19 cellular contexts compared by ENCODE assay signal in the genomic region with DNA sequence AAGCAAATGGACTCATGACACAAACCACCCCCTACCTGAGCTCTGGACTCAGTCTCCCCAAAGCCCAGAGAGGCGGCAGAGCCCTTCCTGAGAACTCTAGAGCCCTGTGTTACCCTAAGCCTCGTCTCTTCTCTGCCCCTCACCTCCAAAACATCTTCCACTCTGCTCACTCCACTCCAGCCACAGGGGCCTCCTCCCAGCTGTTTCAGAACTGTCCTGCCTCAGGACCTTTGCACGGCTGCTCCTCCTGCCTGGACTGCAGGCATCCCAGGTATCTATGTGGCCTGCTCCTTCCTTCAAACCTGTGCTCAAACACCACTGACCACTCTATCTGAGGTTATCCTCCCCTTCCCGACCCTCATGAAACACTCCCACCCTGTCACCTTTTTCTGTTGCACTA.
"Had no signal": no experiment of that assay in that cellular context is flagged by ENCODE, and none has a peak within 500 bp of the region (broad histone marks: within the 10 kb centered on the region; RNA-seq: fewer than 3 reads in every experiment).

No MANE protein-coding gene starts in this region.

- ATAC-seq: body of pancreas, left lobe of liver, psoas muscle, right cardiac atrium had no signal

- H3K27me3 Mint-ChIP-seq: activated CD4-positive, alpha-beta memory T cell treated with anti-CD3 and anti-CD28 coated beads for 36 hours had no signal

- H3K4me3 ChIP-seq: body of pancreas, dorsolateral prefrontal cortex, psoas muscle, skin epidermis, testis had no signal

- H3K4me1 ChIP-seq: psoas muscle had no signal

- H3K9me3 ChIP-seq: body of pancreas, psoas muscle, testis had no signal

- FAIRE-seq: kidney had no signal

- H3K4me1 Mint-ChIP-seq: endodermal cell had no signal

- H3K27ac ChIP-seq: body of pancreas, dorsolateral prefrontal cortex, epithelial cell of prostate, psoas muscle, testis had no signal

- H3K27me3 ChIP-seq: body of pancreas, testis had no signal

- DNase-seq: activated B cell treated with CpG ODN at 0.5 μM for 24 hours; activated CD4-positive, alpha-beta memory T cell treated with anti-CD3 and anti-CD28 coated beads for 36 hours; activated CD4-positive, alpha-beta T cell treated with anti-CD3 and anti-CD28 coated beads for 4 hours; activated naive CD4-positive, alpha-beta T cell; activated naive CD8-positive, alpha-beta T cell treated with anti-CD3 and anti-CD28 coated beads, Interleukin-2, amount 10 ng/mL, durations not matched to agents 7 days and 5 days; body of pancreas; dorsolateral prefrontal cortex; endodermal cell; foreskin fibroblast; hippocampal formation; kidney; midbrain; right cardiac atrium; stimulated activated CD4-positive, alpha-beta T cell treated with anti-CD3 and anti-CD28 coated beads, Interleukin-4, amount 100 ng/mL, for 1 hour; testis had no signal

- H3K9me3 Mint-ChIP-seq: activated B cell treated with CpG ODN at 0.5 μM for 24 hours; activated CD4-positive, alpha-beta memory T cell treated with anti-CD3 and anti-CD28 coated beads for 36 hours; activated naive CD8-positive, alpha-beta T cell treated with anti-CD3 and anti-CD28 coated beads, Interleukin-2, amount 10 ng/mL, durations not matched to agents 7 days and 5 days; endodermal cell had no signal

- H3K36me3 Mint-ChIP-seq: activated CD4-positive, alpha-beta memory T cell treated with anti-CD3 and anti-CD28 coated beads for 36 hours; activated naive CD8-positive, alpha-beta T cell treated with anti-CD3 and anti-CD28 coated beads, Interleukin-2, amount 10 ng/mL, durations not matched to agents 7 days and 5 days had no signal

- H3K4me3 Mint-ChIP-seq: activated B cell treated with CpG ODN at 0.5 μM for 24 hours; activated CD4-positive, alpha-beta memory T cell treated with anti-CD3 and anti-CD28 coated beads for 36 hours; activated naive CD8-positive, alpha-beta T cell treated with anti-CD3 and anti-CD28 coated beads, Interleukin-2, amount 10 ng/mL, durations not matched to agents 7 days and 5 days; endodermal cell had no signal

- H3K27ac Mint-ChIP-seq: activated B cell treated with CpG ODN at 0.5 μM for 24 hours; activated CD4-positive, alpha-beta memory T cell treated with anti-CD3 and anti-CD28 coated beads for 36 hours; activated naive CD8-positive, alpha-beta T cell treated with anti-CD3 and anti-CD28 coated beads, Interleukin-2, amount 10 ng/mL, durations not matched to agents 7 days and 5 days; endodermal cell had no signal
